In genomic region chr11:80638296-80638695, GRCh38 we compare ENCODE assay signal across 19 cellular contexts.
DNase-seq lines count a peak whose midpoint lies in the region; ATAC-seq, FAIRE-seq and TF ChIP-seq lines count a peak whose summit lies in the region.
"Had no signal": no experiment of that assay in that cellular context is flagged by ENCODE, and none has a peak within 500 bp of the region (broad histone marks: within the 10 kb centered on the region; RNA-seq: fewer than 3 reads in every experiment).

No MANE protein-coding gene starts in this region.

- H3K9ac ChIP-seq in keratinocyte (ENCODE audit: control insufficient read depth, extremely low read depth, insufficient read depth, low read length), result no peak overlapping the region
- H3K9ac ChIP-seq: BLaER1 treated with 17β-estradiol and CSF1 and Interleukin-3, amounts not matched to agents 10 nM and 100 nM; KMS-11 had no signal

- dilution Hi-C loops in keratinocyte (cut with MboI; ENCODE audit: extremely low pct_ligation_motif_present, low sequenced_read_pairs), result no loop called here

- H3K27me3 Mint-ChIP-seq in CD8-positive, alpha-beta T cell (ENCODE audit: low read depth), result no peaks in the 10 kb centered on the region

- no peaks in the 10 kb centered on the region for H3K79me2 ChIP-seq in keratinocyte (ENCODE audit: control insufficient read depth, insufficient read depth, low read length)

- WGBS in sigmoid colon, 2 donors, result 92 to 96% methylated on average over 3 of the region's 3 CpGs

- no peaks in the 10 kb centered on the region for H3K27me3 ChIP-seq in SJCRH30
- H3K27me3 ChIP-seq in keratinocyte (ENCODE audit: control insufficient read depth, extremely low read depth, insufficient read depth, low read length), result no peaks in the 10 kb centered on the region
- no peaks in the 10 kb centered on the region for H3K27me3 ChIP-seq in sigmoid colon
- no peaks in the 10 kb centered on the region for H3K27me3 ChIP-seq in CD8-positive, alpha-beta T cell (ENCODE audit: insufficient read depth, low read length)
- H3K27me3 ChIP-seq: BLaER1 treated with 17β-estradiol and CSF1 and Interleukin-3, amounts not matched to agents 10 nM and 100 nM; MG63 had no signal

- no peak for TF ChIP-seq EP300 in sigmoid colon (IDR thresholded peaks at IDR 0.05)

- intact Hi-C loops in sigmoid colon (cut with DNase I), result no loop called here
- intact Hi-C loops in CD8-positive, alpha-beta T cell (cut with DNase I, micrococcal nuclease), result no loop called here

- H3K9me3 ChIP-seq in SJCRH30 (replicated peaks) (no peaks in the 10 kb centered on the region), keratinocyte (ENCODE audit: control insufficient read depth, low read depth, low read length) (no peaks in the 10 kb centered on the region), sigmoid colon (no peaks in the 10 kb centered on the region)
- no peaks in the 10 kb centered on the region for H3K9me3 ChIP-seq in CD8-positive, alpha-beta T cell (ENCODE audit: low read length)
- H3K9me3 ChIP-seq: A549; BLaER1 treated with 17β-estradiol and CSF1 and Interleukin-3, amounts not matched to agents 10 nM and 100 nM; MG63 had no signal

- no peak overlapping the region for H3K27ac ChIP-seq in SJCRH30
- H3K27ac ChIP-seq in keratinocyte (ENCODE audit: control insufficient read depth, insufficient read depth, low read length), result no peak overlapping the region
- no peak overlapping the region for H3K27ac ChIP-seq in sigmoid colon
- H3K27ac ChIP-seq in CD8-positive, alpha-beta T cell (ENCODE audit: low read depth, low read length), result no peak overlapping the region
- H3K27ac ChIP-seq: A549; BLaER1 treated with 17β-estradiol and CSF1 and Interleukin-3, amounts not matched to agents 10 nM and 100 nM; KMS-11 had no signal

- peak overlapping the region; percentile 5 for H2AFZ ChIP-seq in keratinocyte (ENCODE audit: control insufficient read depth, low read length)

- no peak for ATAC-seq in CD8-positive, alpha-beta T cell
- ATAC-seq: A549, SK-N-SH treated with all-trans-retinoic acid at 6 μM for 48 hours had no signal

- DNase-seq in Daoy (ENCODE audit: low read depth) (peak; percentile 9), M059J (ENCODE audit: low read depth) (peak; percentile 84), SJCRH30 (peak; percentile 8 to 17), keratinocyte (ENCODE audit: low read depth, low spot score) (peak; percentile 91), sigmoid colon (no peak), NK-92 (lab: John Stamatoyannopoulos, UW; ENCODE audit: unreplicated experiment) (no peak)
- no peak for DNase-seq in CD8-positive, alpha-beta T cell
- DNase-seq: EL, H7, MG63, NCI-H1092 treated with DMSO at 0.1 percent for 48 hours, NCI-H345, NCI-H69, Right ventricle myocardium superior, T-helper 1 cell had no signal

- no peaks in the 10 kb centered on the region for H3K4me1 Mint-ChIP-seq in CD8-positive, alpha-beta T cell (ENCODE audit: low read depth)

- H4K20me1 ChIP-seq in keratinocyte (ENCODE audit: control insufficient read depth, extremely low read depth, insufficient read depth, low read length), result no peaks in the 10 kb centered on the region
- H4K20me1 ChIP-seq: BLaER1 treated with 17β-estradiol and CSF1 and Interleukin-3, amounts not matched to agents 10 nM and 100 nM had no signal

- H3K4me1 ChIP-seq in SJCRH30, result no peaks in the 10 kb centered on the region
- peaks cover 14% of the 10 kb centered on the region for H3K4me1 ChIP-seq in keratinocyte (ENCODE audit: control insufficient read depth, extremely low read depth, insufficient read depth, low read length)
- H3K4me1 ChIP-seq in sigmoid colon, result no peaks in the 10 kb centered on the region
- no peaks in the 10 kb centered on the region for H3K4me1 ChIP-seq in CD8-positive, alpha-beta T cell (ENCODE audit: insufficient read depth, low read length)
- H3K4me1 ChIP-seq: A549; BLaER1 treated with 17β-estradiol and CSF1 and Interleukin-3, amounts not matched to agents 10 nM and 100 nM had no signal

- POLR2A ChIA-PET in CD8-positive, alpha-beta T cell (lab: Charles Lee), result no interaction called here

- H3K4me3 Mint-ChIP-seq in CD8-positive, alpha-beta T cell, result no peak overlapping the region

- H3K27ac Mint-ChIP-seq in CD8-positive, alpha-beta T cell, result no peak overlapping the region

- CTCF ChIA-PET in CD8-positive, alpha-beta T cell (lab: Charles Lee), result no interaction called here

- H3K36me3 ChIP-seq in SJCRH30, result no peaks in the 10 kb centered on the region
- no peaks in the 10 kb centered on the region for H3K36me3 ChIP-seq in keratinocyte (ENCODE audit: control insufficient read depth in 2 of 2, extremely low read depth in 1 of 2, insufficient read depth in 2 of 2, low read length in 2 of 2)
- no peaks in the 10 kb centered on the region for H3K36me3 ChIP-seq in sigmoid colon
- no peaks in the 10 kb centered on the region for H3K36me3 ChIP-seq in CD8-positive, alpha-beta T cell (ENCODE audit: insufficient read depth, low read length)
- H3K36me3 ChIP-seq: BLaER1 treated with 17β-estradiol and CSF1 and Interleukin-3, amounts not matched to agents 10 nM and 100 nM; MG63 had no signal

- H3K9me1 ChIP-seq in keratinocyte (ENCODE audit: control insufficient read depth, extremely low read depth, insufficient read depth, low read length), result no peaks in the 10 kb centered on the region

- no peak for TF ChIP-seq CTCF in keratinocyte (optimal IDR thresholded peaks at IDR 0.05 in 1 of 3, IDR thresholded peaks at IDR 0.05 in 1 of 3, conservative IDR thresholded peaks at IDR 0.05 in 1 of 3; ENCODE audit: extremely low read depth in 1 of 3, insufficient read depth in 2 of 3, low read length in 3 of 3)
- TF ChIP-seq CTCF in sigmoid colon (IDR thresholded peaks at IDR 0.05), result no peak
- TF ChIP-seq CTCF in CD8-positive, alpha-beta T cell (IDR thresholded peaks at IDR 0.05), result no peak

- H3K4me3 ChIP-seq in SJCRH30, result no peak overlapping the region
- no peak overlapping the region for H3K4me3 ChIP-seq in keratinocyte (ENCODE audit: control insufficient read depth in 2 of 3, extremely low read depth in 1 of 3, insufficient read depth in 2 of 3, low read depth in 1 of 3, low read length in 3 of 3)
- H3K4me3 ChIP-seq in sigmoid colon, result no peak overlapping the region
- H3K4me3 ChIP-seq in CD8-positive, alpha-beta T cell (ENCODE audit: low read depth, low read length), result no peak overlapping the region
- H3K4me3 ChIP-seq: A549; BLaER1 treated with 17β-estradiol and CSF1 and Interleukin-3, amounts not matched to agents 10 nM and 100 nM; MG63 had no signal

- FAIRE-seq in keratinocyte (lab: Jason Lieb, UNC), result peak; percentile 97
- FAIRE-seq: A549 had no signal

- H3K4me2 ChIP-seq in keratinocyte (ENCODE audit: control insufficient read depth, extremely low read depth, insufficient read depth, low read depth, low read length), result peak overlapping the region; percentile 17
- H3K4me2 ChIP-seq: A549; BLaER1 treated with 17β-estradiol and CSF1 and Interleukin-3, amounts not matched to agents 10 nM and 100 nM; KMS-11 had no signal

- H3K36me3 Mint-ChIP-seq in CD8-positive, alpha-beta T cell, result no peaks in the 10 kb centered on the region

- peaks cover 11% of the 10 kb centered on the region for H3K9me3 Mint-ChIP-seq in CD8-positive, alpha-beta T cell

- no peak for TF ChIP-seq POLR2A in sigmoid colon (IDR thresholded peaks at IDR 0.05)

Comparison
In these comparisons a context has a peak if more than half of its experiments do, and no peak if none do; other contexts are left out.
1. DNase-seq: peak in Daoy (single experiment), M059J (single experiment), SJCRH30 (2 of 2) and keratinocyte (single experiment); none in sigmoid colon (single experiment), NK-92 (single experiment) and CD8-positive, alpha-beta T cell (0 of 7).